Comparison of ENCODE assay signal across 11 cellular contexts in genomic region chr7:108311446-108312168, GRCh38.
DNase-seq lines count a peak whose midpoint lies in the region; ATAC-seq and TF ChIP-seq lines count a peak whose summit lies in the region.
"Had no signal": no experiment of that assay in that cellular context is flagged by ENCODE, and none has a peak within 500 bp of the region (broad histone marks: within the 10 kb centered on the region; RNA-seq: fewer than 3 reads in every experiment).

No MANE protein-coding gene starts in this region.

- DNase-seq in EL (peak; percentile 3), fibroblast of mammary gland (ENCODE audit: low read depth) (peak; percentile 78), DMS79 treated with DMSO at 0.1 percent for 48 hours (lab: John Stamatoyannopoulos, UW) (no peak), DMS 273 (lab: John Stamatoyannopoulos, UW; ENCODE audit: unreplicated experiment) (no peak)
- no peak for DNase-seq in stimulated activated CD4-positive, alpha-beta T cell treated with anti-CD3 and anti-CD28 coated beads, Interleukin-4, amount 100 ng/mL, for 4 hours
- DNase-seq: activated CD4-positive, alpha-beta T cell treated with anti-CD3 and anti-CD28 coated beads, Interleukin-2, amount 10 ng/mL, durations not matched to agents 7 days and 5 days; NCI-H69; nephron progenitor cell had no signal

- H3K27ac ChIP-seq in HUES64 (ENCODE audit: low read depth, low read length) = peak overlapping the region; percentile 53; the same call in 1 of the 2 replicates

- H3K4me3 ChIP-seq in HUES64 (ENCODE audit: low read length) = no peak overlapping the region
- H3K4me3 ChIP-seq in fibroblast of mammary gland (ENCODE audit: control insufficient read depth, low read depth, low read length) = no peak overlapping the region

- no peaks in the 10 kb centered on the region for H3K9me3 ChIP-seq in HUES64 (ENCODE audit: insufficient read depth, low read depth, low read length)

- 96% methylated on average over 3 of the region's 3 CpGs for WGBS in HUES64

- peak; percentile 51 for ATAC-seq in GM21576 (IDR thresholded peaks at IDR 0.05; ENCODE audit: unreplicated experiment)
- ATAC-seq in GM19328 (IDR thresholded peaks at IDR 0.05; ENCODE audit: unreplicated experiment) = no peak

- no peak for TF ChIP-seq CTCF in fibroblast of mammary gland (conservative IDR thresholded peaks at IDR 0.05; ENCODE audit: control insufficient read depth, insufficient read depth, low read depth, low read length)

- H3K9ac ChIP-seq in HUES64 (ENCODE audit: low read depth, low read length) = no peak overlapping the region

- no peaks in the 10 kb centered on the region for H3K27me3 ChIP-seq in HUES64 (ENCODE audit: insufficient read depth, low read length)

- H3K4me1 ChIP-seq in HUES64 (ENCODE audit: insufficient read depth, low read length) = peaks cover 20% of the 10 kb centered on the region

- no peaks in the 10 kb centered on the region for H3K36me3 ChIP-seq in HUES64 (ENCODE audit: insufficient read depth, low read length)

Comparison
In these comparisons a context has a peak if more than half of its experiments do, and no peak if none do; other contexts are left out.
1. DNase-seq: peak in EL (single experiment) and fibroblast of mammary gland (single experiment); none in DMS79 treated with DMSO at 0.1 percent for 48 hours (single experiment), DMS 273 (single experiment) and stimulated activated CD4-positive, alpha-beta T cell treated with anti-CD3 and anti-CD28 coated beads, Interleukin-4, amount 100 ng/mL, for 4 hours (0 of 2).